In genomic region chr1:29202584-29203340, GRCh38 we compare ENCODE assay signal across 8 cellular contexts. TPM values are rescaled to one million over a fixed set of nuclear protein-coding genes. Genes with fewer than 3 reads are reported as not detected.
DNase-seq lines count a peak whose midpoint lies in the region; ATAC-seq and FAIRE-seq lines count a peak whose summit lies in the region.

No MANE protein-coding gene starts in this region.

- FAIRE-seq in endometrium (lab: Jason Lieb, UNC): peak; percentile 93

- DNase-seq in A172 (ENCODE audit: low spot score): peak; percentile 92
- DNase-seq in NOMO-1 treated with dmso at 0.1 percent for 144 hours (lab: John Stamatoyannopoulos, UW; ENCODE audit: unreplicated experiment): peak; percentile 77
- DNase-seq in activated CD8-positive, alpha-beta memory T cell treated with anti-CD3 and anti-CD28 coated beads for 48 hours (ENCODE audit: low read depth in 2 of 3, low spot score in 2 of 3): peak; percentile 61 to 99 (median 94)
- DNase-seq in stimulated activated CD8-positive, alpha-beta memory T cell treated with anti-CD3 and anti-CD28 coated beads, Interleukin-15, amount 100 ng/mL, for 1 hour (ENCODE audit: low read depth): peak; percentile 93

- peak; percentile 60 for ATAC-seq in GM18861 (IDR thresholded peaks at IDR 0.05; ENCODE audit: unreplicated experiment)

- H3K27ac ChIP-seq in HUES6 (ENCODE audit: low read depth, low read length): peak overlapping the region; percentile 28; the same call in 1 of the 2 replicates
- peak overlapping the region; percentile 86 for H3K27ac ChIP-seq in mesodermal cell (ENCODE audit: low read depth, low read length, severe bottlenecking)

- H3K9ac ChIP-seq in HUES6 (ENCODE audit: low read length): peak overlapping the region; percentile 25

- H3K9me3 ChIP-seq in HUES6 (ENCODE audit: control insufficient read depth, insufficient read depth, low read depth, low read length) (no peaks in the 10 kb centered on the region), mesodermal cell (ENCODE audit: control insufficient read depth, low read length) (no peaks in the 10 kb centered on the region)

- 26 to 30% methylated on average over 11 to 13 of the region's 14 CpGs for WGBS in mesodermal cell (ENCODE audit: insufficient coverage in 2 of 2), 2 experiments

- H3K27me3 ChIP-seq in HUES6 (ENCODE audit: control insufficient read depth, insufficient read depth, low read length): no peaks in the 10 kb centered on the region

- H3K4me1 ChIP-seq in HUES6 (ENCODE audit: control insufficient read depth, insufficient read depth, low read length): peaks cover 7% of the 10 kb centered on the region
- H3K4me1 ChIP-seq in mesodermal cell (ENCODE audit: control insufficient read depth, insufficient read depth, low read length, poor library complexity, severe bottlenecking): peaks cover 26% of the 10 kb centered on the region

- H3K36me3 ChIP-seq in HUES6 (ENCODE audit: control insufficient read depth, insufficient read depth, low read length) (peaks cover 66% of the 10 kb centered on the region), mesodermal cell (ENCODE audit: control insufficient read depth, insufficient read depth, low read length) (peaks cover 52% of the 10 kb centered on the region)

- H3K4me3 ChIP-seq in HUES6 (ENCODE audit: low read depth, low read length): no peak overlapping the region
- no peak overlapping the region for H3K4me3 ChIP-seq in mesodermal cell (ENCODE audit: extremely low read depth, insufficient read depth, low read length, poor library complexity, severe bottlenecking)

RNA-seq across cellular contexts. Expression of gene SRSF4, which starts 21.1 kb away (rescaled TPM):
- 28.6 and 31.3 TPM in 2 replicates for total RNA-seq in A172 (2014; rRNA removed; shearing (Covaris generic))
- polyA plus RNA-seq in mesodermal cell (2013, experiment 1 of 2): 100 TPM
- polyA plus RNA-seq in mesodermal cell (2013, experiment 2 of 2): 99.0 TPM

RNA-seq across cellular contexts. Expression of gene MECR, which starts 28.0 kb away (rescaled TPM):
- 13.9 and 16.8 TPM in 2 replicates for total RNA-seq in A172 (2014; rRNA removed; shearing (Covaris generic))
- polyA plus RNA-seq in mesodermal cell (2013, experiment 1 of 2): 34.0 TPM
- polyA plus RNA-seq in mesodermal cell (2013, experiment 2 of 2): 28.1 TPM

RNA-seq across cellular contexts. Expression of gene PTPRU, which starts 33.6 kb away (rescaled TPM):
- 3.0 and 7.4 TPM in 2 replicates for total RNA-seq in A172 (2014; rRNA removed; shearing (Covaris generic))
- polyA plus RNA-seq in mesodermal cell (2013, experiment 1 of 2): 42.9 TPM
- polyA plus RNA-seq in mesodermal cell (2013, experiment 2 of 2): 30.9 TPM
